In the genomic region with DNA sequence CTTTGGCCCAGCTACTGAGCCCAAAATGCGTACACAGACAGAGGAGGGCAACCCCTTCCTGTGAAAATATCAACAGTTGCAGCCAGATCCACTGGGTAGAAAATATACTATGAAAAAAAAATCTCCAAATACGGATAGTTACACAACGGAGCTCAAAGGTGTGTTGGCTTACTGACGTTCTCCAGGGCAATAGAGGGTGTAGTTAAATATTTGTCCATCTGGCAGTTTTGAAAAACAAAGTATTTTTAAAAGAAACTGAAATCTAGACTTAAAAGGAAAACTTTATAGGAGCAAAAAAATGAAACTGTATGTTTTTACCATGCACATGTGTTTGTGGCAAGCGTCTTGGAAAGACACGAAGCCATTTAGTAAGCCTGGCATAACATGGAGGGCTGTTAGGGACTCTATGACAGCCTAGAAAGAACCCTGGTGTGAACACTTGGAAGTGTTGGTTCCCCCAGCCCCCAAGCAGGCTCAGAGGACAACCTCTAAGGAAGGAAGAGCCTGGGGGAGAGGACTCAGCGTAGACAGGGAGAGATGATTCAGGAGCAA, we compare ENCODE assay signal across 1 cellular context.
TF ChIP-seq lines count a peak whose summit lies in the region.

No MANE protein-coding gene starts in this region.

TF ChIP-seq in HepG2, 621 proteins besides CTCF, POLR2A, EP300 and RAD21 (continued from another document and continues in another):
- peak; percentile 40; the same call in 1 of the 2 replicates for TF ChIP-seq ZGPAT (CRISPR knock-in tag; IDR thresholded peaks at IDR 0.05)
- peak; percentile 43; the same call in 1 of the 2 replicates for TF ChIP-seq NCOR1 (IDR thresholded peaks at IDR 0.05; ENCODE audit: borderline replicate concordance, low read length)
- TF ChIP-seq ZMYM4 (CRISPR knock-in tag; IDR thresholded peaks at IDR 0.05): peak; percentile 46; the same call in 1 of the 2 replicates
- no peak for TF ChIP-seq ATRX (CRISPR knock-in tag; IDR thresholded peaks at IDR 0.05; ENCODE audit: borderline replicate concordance)
- peak; percentile 51 for TF ChIP-seq POGZ (CRISPR knock-in tag; IDR thresholded peaks at IDR 0.05)
- TF ChIP-seq HNF4A (CRISPR knock-in tag; IDR thresholded peaks at IDR 0.05): peak; percentile 91
- TF ChIP-seq MIER2 (CRISPR knock-in tag; IDR thresholded peaks at IDR 0.05): 0 out of 2 replicates have a peak, but pooled peaks have one; percentile 23
- TF ChIP-seq NFATC3 (CRISPR knock-in tag; IDR thresholded peaks at IDR 0.05): no peak
- TF ChIP-seq, protein P1, sequence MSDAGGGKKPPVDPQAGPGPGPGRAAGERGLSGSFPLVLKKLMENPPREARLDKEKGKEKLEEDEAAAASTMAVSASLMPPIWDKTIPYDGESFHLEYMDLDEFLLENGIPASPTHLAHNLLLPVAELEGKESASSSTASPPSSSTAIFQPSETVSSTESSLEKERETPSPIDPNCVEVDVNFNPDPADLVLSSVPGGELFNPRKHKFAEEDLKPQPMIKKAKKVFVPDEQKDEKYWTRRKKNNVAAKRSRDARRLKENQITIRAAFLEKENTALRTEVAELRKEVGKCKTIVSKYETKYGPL (CRISPR knock-in tag; IDR thresholded peaks at IDR 0.05): peak; percentile 87; the same call in 1 of the 2 replicates
- TF ChIP-seq, protein P2, sequence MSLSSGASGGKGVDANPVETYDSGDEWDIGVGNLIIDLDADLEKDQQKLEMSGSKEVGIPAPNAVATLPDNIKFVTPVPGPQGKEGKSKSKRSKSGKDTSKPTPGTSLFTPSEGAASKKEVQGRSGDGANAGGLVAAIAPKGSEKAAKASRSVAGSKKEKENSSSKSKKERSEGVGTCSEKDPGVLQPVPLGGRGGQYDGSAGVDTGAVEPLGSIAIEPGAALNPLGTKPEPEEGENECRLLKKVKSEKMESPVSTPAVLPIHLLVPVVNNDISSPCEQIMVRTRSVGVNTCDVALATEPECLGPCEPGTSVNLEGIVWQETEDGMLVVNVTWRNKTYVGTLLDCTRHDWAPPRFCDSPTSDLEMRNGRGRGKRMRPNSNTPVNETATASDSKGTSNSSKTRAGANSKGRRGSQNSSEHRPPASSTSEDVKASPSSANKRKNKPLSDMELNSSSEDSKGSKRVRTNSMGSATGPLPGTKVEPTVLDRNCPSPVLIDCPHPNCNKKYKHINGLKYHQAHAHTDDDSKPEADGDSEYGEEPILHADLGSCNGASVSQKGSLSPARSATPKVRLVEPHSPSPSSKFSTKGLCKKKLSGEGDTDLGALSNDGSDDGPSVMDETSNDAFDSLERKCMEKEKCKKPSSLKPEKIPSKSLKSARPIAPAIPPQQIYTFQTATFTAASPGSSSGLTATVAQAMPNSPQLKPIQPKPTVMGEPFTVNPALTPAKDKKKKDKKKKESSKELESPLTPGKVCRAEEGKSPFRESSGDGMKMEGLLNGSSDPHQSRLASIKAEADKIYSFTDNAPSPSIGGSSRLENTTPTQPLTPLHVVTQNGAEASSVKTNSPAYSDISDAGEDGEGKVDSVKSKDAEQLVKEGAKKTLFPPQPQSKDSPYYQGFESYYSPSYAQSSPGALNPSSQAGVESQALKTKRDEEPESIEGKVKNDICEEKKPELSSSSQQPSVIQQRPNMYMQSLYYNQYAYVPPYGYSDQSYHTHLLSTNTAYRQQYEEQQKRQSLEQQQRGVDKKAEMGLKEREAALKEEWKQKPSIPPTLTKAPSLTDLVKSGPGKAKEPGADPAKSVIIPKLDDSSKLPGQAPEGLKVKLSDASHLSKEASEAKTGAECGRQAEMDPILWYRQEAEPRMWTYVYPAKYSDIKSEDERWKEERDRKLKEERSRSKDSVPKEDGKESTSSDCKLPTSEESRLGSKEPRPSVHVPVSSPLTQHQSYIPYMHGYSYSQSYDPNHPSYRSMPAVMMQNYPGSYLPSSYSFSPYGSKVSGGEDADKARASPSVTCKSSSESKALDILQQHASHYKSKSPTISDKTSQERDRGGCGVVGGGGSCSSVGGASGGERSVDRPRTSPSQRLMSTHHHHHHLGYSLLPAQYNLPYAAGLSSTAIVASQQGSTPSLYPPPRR (CRISPR knock-in tag; IDR thresholded peaks at IDR 0.05; ENCODE audit: borderline replicate concordance): peak; percentile 90
- TF ChIP-seq, protein P3, sequence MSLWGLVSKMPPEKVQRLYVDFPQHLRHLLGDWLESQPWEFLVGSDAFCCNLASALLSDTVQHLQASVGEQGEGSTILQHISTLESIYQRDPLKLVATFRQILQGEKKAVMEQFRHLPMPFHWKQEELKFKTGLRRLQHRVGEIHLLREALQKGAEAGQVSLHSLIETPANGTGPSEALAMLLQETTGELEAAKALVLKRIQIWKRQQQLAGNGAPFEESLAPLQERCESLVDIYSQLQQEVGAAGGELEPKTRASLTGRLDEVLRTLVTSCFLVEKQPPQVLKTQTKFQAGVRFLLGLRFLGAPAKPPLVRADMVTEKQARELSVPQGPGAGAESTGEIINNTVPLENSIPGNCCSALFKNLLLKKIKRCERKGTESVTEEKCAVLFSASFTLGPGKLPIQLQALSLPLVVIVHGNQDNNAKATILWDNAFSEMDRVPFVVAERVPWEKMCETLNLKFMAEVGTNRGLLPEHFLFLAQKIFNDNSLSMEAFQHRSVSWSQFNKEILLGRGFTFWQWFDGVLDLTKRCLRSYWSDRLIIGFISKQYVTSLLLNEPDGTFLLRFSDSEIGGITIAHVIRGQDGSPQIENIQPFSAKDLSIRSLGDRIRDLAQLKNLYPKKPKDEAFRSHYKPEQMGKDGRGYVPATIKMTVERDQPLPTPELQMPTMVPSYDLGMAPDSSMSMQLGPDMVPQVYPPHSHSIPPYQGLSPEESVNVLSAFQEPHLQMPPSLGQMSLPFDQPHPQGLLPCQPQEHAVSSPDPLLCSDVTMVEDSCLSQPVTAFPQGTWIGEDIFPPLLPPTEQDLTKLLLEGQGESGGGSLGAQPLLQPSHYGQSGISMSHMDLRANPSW (CRISPR knock-in tag; IDR thresholded peaks at IDR 0.05; ENCODE audit: borderline replicate concordance): no peak
- no peak for TF ChIP-seq CC2D1A (CRISPR knock-in tag; IDR thresholded peaks at IDR 0.05)
- TF ChIP-seq TEAD3 (CRISPR knock-in tag; optimal IDR thresholded peaks at IDR 0.05; ENCODE audit: borderline replicate concordance): peak; percentile 47
- TF ChIP-seq, protein P4, sequence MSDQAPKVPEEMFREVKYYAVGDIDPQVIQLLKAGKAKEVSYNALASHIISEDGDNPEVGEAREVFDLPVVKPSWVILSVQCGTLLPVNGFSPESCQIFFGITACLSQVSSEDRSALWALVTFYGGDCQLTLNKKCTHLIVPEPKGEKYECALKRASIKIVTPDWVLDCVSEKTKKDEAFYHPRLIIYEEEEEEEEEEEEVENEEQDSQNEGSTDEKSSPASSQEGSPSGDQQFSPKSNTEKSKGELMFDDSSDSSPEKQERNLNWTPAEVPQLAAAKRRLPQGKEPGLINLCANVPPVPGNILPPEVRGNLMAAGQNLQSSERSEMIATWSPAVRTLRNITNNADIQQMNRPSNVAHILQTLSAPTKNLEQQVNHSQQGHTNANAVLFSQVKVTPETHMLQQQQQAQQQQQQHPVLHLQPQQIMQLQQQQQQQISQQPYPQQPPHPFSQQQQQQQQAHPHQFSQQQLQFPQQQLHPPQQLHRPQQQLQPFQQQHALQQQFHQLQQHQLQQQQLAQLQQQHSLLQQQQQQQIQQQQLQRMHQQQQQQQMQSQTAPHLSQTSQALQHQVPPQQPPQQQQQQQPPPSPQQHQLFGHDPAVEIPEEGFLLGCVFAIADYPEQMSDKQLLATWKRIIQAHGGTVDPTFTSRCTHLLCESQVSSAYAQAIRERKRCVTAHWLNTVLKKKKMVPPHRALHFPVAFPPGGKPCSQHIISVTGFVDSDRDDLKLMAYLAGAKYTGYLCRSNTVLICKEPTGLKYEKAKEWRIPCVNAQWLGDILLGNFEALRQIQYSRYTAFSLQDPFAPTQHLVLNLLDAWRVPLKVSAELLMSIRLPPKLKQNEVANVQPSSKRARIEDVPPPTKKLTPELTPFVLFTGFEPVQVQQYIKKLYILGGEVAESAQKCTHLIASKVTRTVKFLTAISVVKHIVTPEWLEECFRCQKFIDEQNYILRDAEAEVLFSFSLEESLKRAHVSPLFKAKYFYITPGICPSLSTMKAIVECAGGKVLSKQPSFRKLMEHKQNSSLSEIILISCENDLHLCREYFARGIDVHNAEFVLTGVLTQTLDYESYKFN (CRISPR knock-in tag; conservative IDR thresholded peaks at IDR 0.05): peak; percentile 94
- TF ChIP-seq ISL2 (CRISPR knock-in tag; IDR thresholded peaks at IDR 0.05): peak; percentile 78
- peak; percentile 38; the same call in 1 of the 2 replicates for TF ChIP-seq ZNF543 (CRISPR knock-in tag; IDR thresholded peaks at IDR 0.05)
- TF ChIP-seq ZFP37 (CRISPR knock-in tag; IDR thresholded peaks at IDR 0.05; ENCODE audit: borderline replicate concordance): no peak
- TF ChIP-seq TBX2 (CRISPR knock-in tag; IDR thresholded peaks at IDR 0.05; ENCODE audit: borderline replicate concordance): peak; percentile 42; the same call in 1 of the 2 replicates
- TF ChIP-seq ZKSCAN8 (CRISPR knock-in tag; IDR thresholded peaks at IDR 0.05; ENCODE audit: borderline replicate concordance): peak; percentile 35; the same call in 1 of the 2 replicates
- TF ChIP-seq NFIC (IDR thresholded peaks at IDR 0.05; ENCODE audit: low read length): peak; percentile 61; the same call in 1 of the 2 replicates
- TF ChIP-seq KAT8 (CRISPR knock-in tag; IDR thresholded peaks at IDR 0.05): peak; percentile 22; the same call in 1 of the 2 replicates
- TF ChIP-seq ZSCAN9 (CRISPR knock-in tag; IDR thresholded peaks at IDR 0.05; ENCODE audit: borderline replicate concordance): 0 out of 2 replicates have a peak, but pooled peaks have one; percentile 60
- peak; percentile 60 for TF ChIP-seq RARA (CRISPR knock-in tag; IDR thresholded peaks at IDR 0.05)
- TF ChIP-seq FOXA3 (CRISPR knock-in tag; IDR thresholded peaks at IDR 0.05): peak; percentile 75
- TF ChIP-seq HHEX (CRISPR knock-in tag; IDR thresholded peaks at IDR 0.05): peak; percentile 84
- TF ChIP-seq ZNF263 (CRISPR knock-in tag; IDR thresholded peaks at IDR 0.05): peak; percentile 81; the same call in 1 of the 2 replicates
- no peak for TF ChIP-seq ZBTB21 (CRISPR knock-in tag; IDR thresholded peaks at IDR 0.05)
- peak; percentile 56 for TF ChIP-seq MED1 (CRISPR knock-in tag; IDR thresholded peaks at IDR 0.05)
- TF ChIP-seq SOX6 (IDR thresholded peaks at IDR 0.05): no peak
- peak; percentile 67; the same call in 1 of the 2 replicates for TF ChIP-seq SOX6 (CRISPR knock-in tag; IDR thresholded peaks at IDR 0.05)
- TF ChIP-seq, protein P5, sequence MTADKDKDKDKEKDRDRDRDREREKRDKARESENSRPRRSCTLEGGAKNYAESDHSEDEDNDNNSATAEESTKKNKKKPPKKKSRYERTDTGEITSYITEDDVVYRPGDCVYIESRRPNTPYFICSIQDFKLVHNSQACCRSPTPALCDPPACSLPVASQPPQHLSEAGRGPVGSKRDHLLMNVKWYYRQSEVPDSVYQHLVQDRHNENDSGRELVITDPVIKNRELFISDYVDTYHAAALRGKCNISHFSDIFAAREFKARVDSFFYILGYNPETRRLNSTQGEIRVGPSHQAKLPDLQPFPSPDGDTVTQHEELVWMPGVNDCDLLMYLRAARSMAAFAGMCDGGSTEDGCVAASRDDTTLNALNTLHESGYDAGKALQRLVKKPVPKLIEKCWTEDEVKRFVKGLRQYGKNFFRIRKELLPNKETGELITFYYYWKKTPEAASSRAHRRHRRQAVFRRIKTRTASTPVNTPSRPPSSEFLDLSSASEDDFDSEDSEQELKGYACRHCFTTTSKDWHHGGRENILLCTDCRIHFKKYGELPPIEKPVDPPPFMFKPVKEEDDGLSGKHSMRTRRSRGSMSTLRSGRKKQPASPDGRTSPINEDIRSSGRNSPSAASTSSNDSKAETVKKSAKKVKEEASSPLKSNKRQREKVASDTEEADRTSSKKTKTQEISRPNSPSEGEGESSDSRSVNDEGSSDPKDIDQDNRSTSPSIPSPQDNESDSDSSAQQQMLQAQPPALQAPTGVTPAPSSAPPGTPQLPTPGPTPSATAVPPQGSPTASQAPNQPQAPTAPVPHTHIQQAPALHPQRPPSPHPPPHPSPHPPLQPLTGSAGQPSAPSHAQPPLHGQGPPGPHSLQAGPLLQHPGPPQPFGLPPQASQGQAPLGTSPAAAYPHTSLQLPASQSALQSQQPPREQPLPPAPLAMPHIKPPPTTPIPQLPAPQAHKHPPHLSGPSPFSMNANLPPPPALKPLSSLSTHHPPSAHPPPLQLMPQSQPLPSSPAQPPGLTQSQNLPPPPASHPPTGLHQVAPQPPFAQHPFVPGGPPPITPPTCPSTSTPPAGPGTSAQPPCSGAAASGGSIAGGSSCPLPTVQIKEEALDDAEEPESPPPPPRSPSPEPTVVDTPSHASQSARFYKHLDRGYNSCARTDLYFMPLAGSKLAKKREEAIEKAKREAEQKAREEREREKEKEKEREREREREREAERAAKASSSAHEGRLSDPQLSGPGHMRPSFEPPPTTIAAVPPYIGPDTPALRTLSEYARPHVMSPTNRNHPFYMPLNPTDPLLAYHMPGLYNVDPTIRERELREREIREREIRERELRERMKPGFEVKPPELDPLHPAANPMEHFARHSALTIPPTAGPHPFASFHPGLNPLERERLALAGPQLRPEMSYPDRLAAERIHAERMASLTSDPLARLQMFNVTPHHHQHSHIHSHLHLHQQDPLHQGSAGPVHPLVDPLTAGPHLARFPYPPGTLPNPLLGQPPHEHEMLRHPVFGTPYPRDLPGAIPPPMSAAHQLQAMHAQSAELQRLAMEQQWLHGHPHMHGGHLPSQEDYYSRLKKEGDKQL (CRISPR knock-in tag; IDR thresholded peaks at IDR 0.05; ENCODE audit: low read depth): peak; percentile 60; the same call in 1 of the 2 replicates
- no peak for TF ChIP-seq IRF1 (CRISPR knock-in tag; IDR thresholded peaks at IDR 0.05; ENCODE audit: low read depth)
- peak; percentile 36 for TF ChIP-seq SALL1 (CRISPR knock-in tag; IDR thresholded peaks at IDR 0.05)
- TF ChIP-seq ZNF784 (CRISPR knock-in tag; IDR thresholded peaks at IDR 0.05; ENCODE audit: borderline replicate concordance): peak; percentile 36; the same call in 1 of the 2 replicates
- no peak for TF ChIP-seq ZNF879 (CRISPR knock-in tag; IDR thresholded peaks at IDR 0.05)
- TF ChIP-seq ZNF264 (CRISPR knock-in tag; IDR thresholded peaks at IDR 0.05): 0 out of 2 replicates have a peak, but pooled peaks have one; percentile 56
